Comparison of ENCODE assay signal across 8 cellular contexts in the genomic region with DNA sequence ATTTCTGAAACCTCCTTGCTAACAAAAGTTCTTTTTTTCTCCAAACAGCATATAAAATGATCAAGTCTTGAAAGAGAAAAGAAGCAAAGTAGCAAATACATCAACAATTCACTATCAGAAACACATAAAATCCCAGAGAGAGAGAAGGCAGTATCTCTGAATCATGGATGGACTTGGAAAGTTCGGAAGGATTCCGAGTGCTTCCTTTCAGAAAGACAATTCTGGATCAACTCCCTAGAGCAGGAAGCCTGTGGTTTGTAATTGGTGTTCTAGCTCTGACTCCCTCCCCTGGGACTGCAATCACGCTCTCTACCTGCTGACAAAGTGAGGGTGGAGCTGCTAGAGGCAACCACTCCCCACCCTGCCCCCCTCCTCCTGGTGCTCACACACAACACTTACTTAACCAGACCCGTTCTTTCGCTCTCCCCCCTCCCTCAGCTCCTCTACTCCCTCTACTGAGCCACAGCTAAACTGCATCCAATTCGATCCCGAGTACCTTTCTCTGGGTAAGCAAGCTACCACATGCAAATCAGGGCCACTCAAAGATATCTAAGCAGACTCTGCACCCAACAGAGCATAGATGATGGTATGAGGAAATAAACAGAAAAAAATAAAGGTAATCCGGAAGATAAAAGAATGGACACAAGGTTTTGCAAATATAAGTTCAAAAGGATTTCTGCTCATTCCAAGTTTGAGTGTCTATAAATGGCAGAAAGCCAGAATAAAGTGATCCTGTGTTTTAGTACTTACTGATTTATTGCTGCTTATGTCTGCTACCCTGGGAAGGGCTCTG. TPM values are rescaled to one million over a fixed set of nuclear protein-coding genes. Genes with fewer than 3 reads are reported as not detected.
DNase-seq lines count a peak whose midpoint lies in the region; ATAC-seq and TF ChIP-seq lines count a peak whose summit lies in the region.

A gene (minus strand): TSS at position 235 of the 793 bp plus-strand sequence. CDS start 1,957 bp downstream, outside the sequence.

- H3K4me2 ChIP-seq in OCI-LY1 (ENCODE audit: low read length), result peak within 1 kb of the TSS; percentile 18; the same call in 1 of the 2 replicates

- no peaks in the 10 kb centered on the region for H4K20me1 ChIP-seq in OCI-LY1 (ENCODE audit: insufficient read depth, low read length)

- H3K4me3 ChIP-seq in OCI-LY1 (ENCODE audit: low read depth, low read length, poor library complexity, severe bottlenecking), result no peak within 1 kb of the TSS
- H3K4me3 ChIP-seq in esophagus (ENCODE audit: low read depth in 1 of 2, low read length in 2 of 2), result peak within 1 kb of the TSS; percentile 50 to 84
- peak within 1 kb of the TSS; percentile 3 to 54 for H3K4me3 ChIP-seq in muscle layer of colon (ENCODE audit: low read depth in 1 of 2, low read length in 2 of 2)

- no peaks in the 10 kb centered on the region for H3K27me3 ChIP-seq in OCI-LY1 (ENCODE audit: insufficient read depth, low read length)
- no peaks in the 10 kb centered on the region for H3K27me3 ChIP-seq in esophagus (ENCODE audit: control insufficient read depth in 1 of 2, insufficient read depth in 2 of 2, low read length in 2 of 2)
- no peaks in the 10 kb centered on the region for H3K27me3 ChIP-seq in muscle layer of colon (ENCODE audit: control insufficient read depth in 1 of 2, insufficient read depth in 2 of 2, low read length in 2 of 2)

- no peak within 1 kb of the TSS for H2AFZ ChIP-seq in OCI-LY1 (ENCODE audit: low read length)

- no peaks in the 10 kb centered on the region for H3F3A ChIP-seq in OCI-LY1 (ENCODE audit: insufficient read depth, low read length)

- H3K27ac ChIP-seq in OCI-LY1 (ENCODE audit: low read depth, low read length, poor library complexity, severe bottlenecking) (no peak within 1 kb of the TSS), esophagus (ENCODE audit: low read depth in 2 of 2, low read length in 1 of 2) (peak within 1 kb of the TSS; percentile 81), muscle layer of colon (ENCODE audit: low read depth, low read length) (no peak within 1 kb of the TSS)

- WGBS in esophagus, 2 donors, result 5% methylated on average over 8 of the region's 8 CpGs

- no peaks in the 10 kb centered on the region for H3K9me2 ChIP-seq in OCI-LY1 (ENCODE audit: low read depth, low read length)

- H3K36me3 ChIP-seq in OCI-LY1 (ENCODE audit: insufficient read depth, low read length), result no peaks in the 10 kb centered on the region
- H3K36me3 ChIP-seq in esophagus (ENCODE audit: control insufficient read depth in 2 of 2, insufficient read depth in 2 of 2, low read length in 1 of 2), result no peaks in the 10 kb centered on the region
- H3K36me3 ChIP-seq in muscle layer of colon (ENCODE audit: insufficient read depth, low read length), result no peaks in the 10 kb centered on the region

- no peaks in the 10 kb centered on the region for H3K79me2 ChIP-seq in OCI-LY1 (ENCODE audit: insufficient read depth, low read length)

- TF ChIP-seq CTCF in OCI-LY1 (IDR thresholded peaks at IDR 0.05; ENCODE audit: low read length), result peak; percentile 76

- DNase-seq in DMS153 treated with DMSO at 0.1 percent for 48 hours (lab: John Stamatoyannopoulos, UW; ENCODE audit: unreplicated experiment) (peak; percentile 98), HuH-7 (ENCODE audit: low spot score) (peak; percentile 75), activated T-cell treated with anti-CD3 and anti-CD28 coated beads for 4 hours (peak; percentile 77)
- DNase-seq in stimulated activated CD8-positive, alpha-beta memory T cell treated with anti-CD3 and anti-CD28 coated beads, Interleukin-4, amount 100 ng/mL, for 48 hours, result peak; percentile 88

- H3K9me3 ChIP-seq in OCI-LY1 (ENCODE audit: low read length) (no peaks in the 10 kb centered on the region), esophagus (ENCODE audit: control insufficient read depth in 2 of 2, insufficient read depth in 1 of 2, low read depth in 1 of 2, low read length in 1 of 2) (no peaks in the 10 kb centered on the region), muscle layer of colon (ENCODE audit: low read length) (no peaks in the 10 kb centered on the region)

- peak; percentile 95 for ATAC-seq in GM21528 (IDR thresholded peaks at IDR 0.05; ENCODE audit: low FRiP score, unreplicated experiment)

- H3K9ac ChIP-seq in OCI-LY1 (ENCODE audit: low read length) (no peak within 1 kb of the TSS), muscle layer of colon (ENCODE audit: low read length) (peak within 1 kb of the TSS; percentile 9)

- H3K4me1 ChIP-seq in OCI-LY1 (ENCODE audit: insufficient read depth, low read length, severe bottlenecking) (peaks cover 12% of the 10 kb centered on the region), esophagus (ENCODE audit: control insufficient read depth in 2 of 2, insufficient read depth in 2 of 2, low read length in 1 of 2) (no peaks in the 10 kb centered on the region), muscle layer of colon (ENCODE audit: insufficient read depth, low read length) (peaks cover 5% of the 10 kb centered on the region)

RNA-seq across cellular contexts. Expression of the gene that starts here (rescaled TPM):
- 1 to 10 TPM; 5.7 to 7.5 TPM for polyA plus RNA-seq in esophagus

Comparison
In these comparisons a context has a peak if more than half of its experiments do, and no peak if none do; other contexts are left out.
1. H3K27ac ChIP-seq: peak in esophagus (2 of 2); none in OCI-LY1 (single experiment) and muscle layer of colon (single experiment).
2. Peak in every context shown above with its lines, with median percentiles within 50 percentile points of each other: DNase-seq.